In genomic region chr5:6715758-6716633, GRCh38 we compare ENCODE assay signal across 8 cellular contexts. TPM values are rescaled to one million over a fixed set of nuclear protein-coding genes. Genes with fewer than 3 reads are reported as not detected.
DNase-seq lines count a peak whose midpoint lies in the region; ATAC-seq and TF ChIP-seq lines count a peak whose summit lies in the region.

No MANE protein-coding gene starts in this region.

- POLR2A ChIA-PET in IMR-90 (lab: Charles Lee; ENCODE audit: unreplicated experiment) = no interaction called here
- POLR2A ChIA-PET in activated naive CD8-positive, alpha-beta T cell treated with anti-CD3 and anti-CD28 coated beads, Interleukin-2, amount 10 ng/mL, durations not matched to agents 7 days and 5 days (lab: Charles Lee) = interaction anchor here (1.4 kb wide), 1 partner anchor 13 kb away, joined by 5 read pairs; no protein-coding TSS in a partner anchor

- H2AK9ac ChIP-seq in IMR-90 (replicated peaks; ENCODE audit: low read depth, low read length, poor library complexity) = peak overlapping the region; percentile 80

- in situ Hi-C loops in IMR-90 (cut with MboI; ENCODE audit: low sequenced_read_pairs) = no loop called here

- H3K27ac Mint-ChIP-seq in activated naive CD8-positive, alpha-beta T cell treated with anti-CD3 and anti-CD28 coated beads, Interleukin-2, amount 10 ng/mL, durations not matched to agents 7 days and 5 days = peak overlapping the region; percentile 71

- peaks cover 19% of the 10 kb centered on the region for H3K36me3 Mint-ChIP-seq in activated naive CD8-positive, alpha-beta T cell treated with anti-CD3 and anti-CD28 coated beads, Interleukin-2, amount 10 ng/mL, durations not matched to agents 7 days and 5 days

- CTCF ChIA-PET in IMR-90 (lab: Yijun Ruan, JAX) = no interaction called here

- H4K20me1 ChIP-seq in IMR-90 (ENCODE audit: insufficient read depth, low read length) = peaks cover 68% of the 10 kb centered on the region

- no peak for TF ChIP-seq CTCF in IMR-90 (conservative IDR thresholded peaks at IDR 0.05; ENCODE audit: low read depth, low read length)

- H3K4me3 ChIP-seq in ACC112 (ENCODE audit: low read depth, low read length) (peak overlapping the region; percentile 98), IMR-90 (ENCODE audit: insufficient read depth, low read depth, low read length) (peak overlapping the region; percentile 89), mesendoderm (ENCODE audit: low read length) (peak overlapping the region; percentile 11)

- H4K91ac ChIP-seq in IMR-90 (ENCODE audit: insufficient read depth, low read depth, low read length) = no peak overlapping the region

- peaks cover 2% of the 10 kb centered on the region for H3K27me3 Mint-ChIP-seq in activated naive CD8-positive, alpha-beta T cell treated with anti-CD3 and anti-CD28 coated beads, Interleukin-2, amount 10 ng/mL, durations not matched to agents 7 days and 5 days

- 58% methylated on average over 4 of the region's 17 CpGs; no CpG with 5 or more reads in 1 of the 2 experiments for WGBS in IMR-90 (ENCODE audit: extremely low coverage in 2 of 2, insufficient read length in 1 of 2), 2 experiments
- no CpG with 5 or more reads among the region's 17 CpGs for WGBS in mesendoderm (ENCODE audit: extremely low coverage, insufficient coverage, low lambda C conversion rate)

- no peak for TF ChIP-seq RAD21 in IMR-90 (IDR thresholded peaks at IDR 0.05; ENCODE audit: low read length)

- no peaks in the 10 kb centered on the region for H3K9me3 Mint-ChIP-seq in activated naive CD8-positive, alpha-beta T cell treated with anti-CD3 and anti-CD28 coated beads, Interleukin-2, amount 10 ng/mL, durations not matched to agents 7 days and 5 days

- no peak overlapping the region; the same call in 1 of the 2 replicates for H3K9ac ChIP-seq in IMR-90 (ENCODE audit: low read depth, low read length)
- H3K9ac ChIP-seq in mesendoderm (ENCODE audit: low read length) = peak overlapping the region; percentile 57

- H3K79me2 ChIP-seq in ACC112 (ENCODE audit: control insufficient read depth, insufficient read depth, low read length, unreplicated experiment) (peaks cover 68% of the 10 kb centered on the region), mesendoderm (ENCODE audit: control insufficient read depth, insufficient read depth, low read length) (peaks cover 63% of the 10 kb centered on the region)

- no peak for TF ChIP-seq POLR2A in IMR-90 (IDR thresholded peaks at IDR 0.05; ENCODE audit: low read depth, low read length)

- H3K4me1 ChIP-seq in ACC112 (ENCODE audit: control insufficient read depth, insufficient read depth, low read length, unreplicated experiment) (peaks cover 36% of the 10 kb centered on the region), IMR-90 (ENCODE audit: control insufficient read depth, insufficient read depth, low read length) (peaks cover 33% of the 10 kb centered on the region), mesendoderm (ENCODE audit: control insufficient read depth, low read depth, low read length) (peaks cover 12% of the 10 kb centered on the region)

- H4K5ac ChIP-seq in IMR-90 (ENCODE audit: low read depth, low read length) (no peak overlapping the region), mesendoderm (ENCODE audit: low read length) (no peak overlapping the region)

- no peaks in the 10 kb centered on the region for H3K9me3 ChIP-seq in IMR-90 (ENCODE audit: control insufficient read depth, insufficient read depth, low read length)

- H3K27me3 ChIP-seq in ACC112 (ENCODE audit: insufficient read depth, low read length) (no peaks in the 10 kb centered on the region), IMR-90 (ENCODE audit: control insufficient read depth, insufficient read depth, low read length) (no peaks in the 10 kb centered on the region), mesendoderm (ENCODE audit: insufficient read depth, low read length, poor library complexity) (no peaks in the 10 kb centered on the region)

- no peak overlapping the region for H3K56ac ChIP-seq in IMR-90 (ENCODE audit: extremely low read depth, insufficient read depth, low read length)
- peak overlapping the region; percentile 64 for H3K56ac ChIP-seq in mesendoderm (ENCODE audit: low read length)

- H3K23ac ChIP-seq in IMR-90 (ENCODE audit: low read depth, low read length) (peak overlapping the region; percentile 25), mesendoderm (ENCODE audit: low read length) (peak overlapping the region; percentile 85)

- H3K27ac ChIP-seq in ACC112 (ENCODE audit: low read depth, low read length) (no peak overlapping the region), IMR-90 (ENCODE audit: insufficient read depth, low read length) (no peak overlapping the region), mesendoderm (ENCODE audit: low read depth, low read length) (no peak overlapping the region)

- peak overlapping the region; percentile 65; the same call in 1 of the 2 replicates for H3K14ac ChIP-seq in IMR-90 (replicated peaks; ENCODE audit: low read depth, low read length)

- H2AK5ac ChIP-seq in IMR-90 (ENCODE audit: low read depth, low read length) (peak overlapping the region; percentile 51; the same call in 1 of the 2 replicates), mesendoderm (ENCODE audit: low read length) (no peak overlapping the region)

- H3K4ac ChIP-seq in IMR-90 (ENCODE audit: low read depth, low read length) = peak overlapping the region; percentile 25; the same call in 1 of the 2 replicates
- H3K4ac ChIP-seq in mesendoderm (ENCODE audit: low read depth, low read length) = no peak overlapping the region

- no peak for DNase-seq in IMR-90
- no peak for DNase-seq in activated naive CD8-positive, alpha-beta T cell treated with anti-CD3 and anti-CD28 coated beads, Interleukin-2, amount 10 ng/mL, durations not matched to agents 7 days and 5 days
- DNase-seq in mesendoderm = no peak
- no peak for DNase-seq in activated CD4-positive, CD25-positive, alpha-beta regulatory T cell (lab: John Stamatoyannopoulos, UW)
- no peak for DNase-seq in HUDEP-2 (lab: John Stamatoyannopoulos, UW; ENCODE audit: unreplicated experiment in 76 of 76)
- DNase-seq in NCI-H2196 (lab: John Stamatoyannopoulos, UW; ENCODE audit: unreplicated experiment) = no peak

- H3K4me2 ChIP-seq in IMR-90 (ENCODE audit: low read depth, low read length) (peak overlapping the region; percentile 100), mesendoderm (ENCODE audit: low read length) (peak overlapping the region; percentile 75)

- H2AFZ ChIP-seq in ACC112 (ENCODE audit: low read length, unreplicated experiment) (no peak overlapping the region), IMR-90 (replicated peaks; ENCODE audit: low read length, poor library complexity) (peak overlapping the region; percentile 36)

- peak overlapping the region; percentile 89 for H3K4me3 Mint-ChIP-seq in activated naive CD8-positive, alpha-beta T cell treated with anti-CD3 and anti-CD28 coated beads, Interleukin-2, amount 10 ng/mL, durations not matched to agents 7 days and 5 days

- peaks cover 54% of the 10 kb centered on the region for H3K4me1 Mint-ChIP-seq in activated naive CD8-positive, alpha-beta T cell treated with anti-CD3 and anti-CD28 coated beads, Interleukin-2, amount 10 ng/mL, durations not matched to agents 7 days and 5 days

- H3K9me1 ChIP-seq in IMR-90 (ENCODE audit: insufficient read depth, low read length) = peaks cover 47% of the 10 kb centered on the region

- H3K18ac ChIP-seq in IMR-90 (ENCODE audit: low read depth, low read length) = no peak overlapping the region
- no peak overlapping the region for H3K18ac ChIP-seq in mesendoderm (ENCODE audit: low read length)

- peaks cover 0 to 59% of the 10 kb centered on the region in 2 experiments; a peak in 2 of 4 replicates for H3K79me1 ChIP-seq in IMR-90 (ENCODE audit: low read depth in 1 of 2, low read length in 2 of 2)
- peaks cover 36% of the 10 kb centered on the region for H3K79me1 ChIP-seq in mesendoderm (ENCODE audit: low read length)

- H2BK120ac ChIP-seq in IMR-90 (ENCODE audit: low read depth, low read length) = no peak overlapping the region
- no peak overlapping the region for H2BK120ac ChIP-seq in mesendoderm (ENCODE audit: low read depth, low read length)

- TSS peak; percentile 49 for BruUV-seq in IMR-90 (replicated peaks; lab: Mats Ljungman, UMichigan)

- H2BK15ac ChIP-seq in IMR-90 (ENCODE audit: low read depth, low read length) (no peak overlapping the region), mesendoderm (replicated peaks; ENCODE audit: low read depth) (no peak overlapping the region)

- ATAC-seq in IMR-90 (ENCODE audit: low read depth) = no peak
- ATAC-seq in activated naive CD8-positive, alpha-beta T cell treated with anti-CD3 and anti-CD28 coated beads, Interleukin-2, amount 10 ng/mL, durations not matched to agents 7 days and 5 days (ENCODE audit: low read depth) = no peak
- no peak for ATAC-seq in HG03196 (IDR thresholded peaks at IDR 0.05; ENCODE audit: unreplicated experiment)

- H3K36me3 ChIP-seq in ACC112 (ENCODE audit: insufficient read depth, low read length) = no peaks in the 10 kb centered on the region
- no peaks in the 10 kb centered on the region; the same call in 1 of the 2 replicates for H3K36me3 ChIP-seq in IMR-90 (ENCODE audit: control insufficient read depth, insufficient read depth, low read length)
- H3K36me3 ChIP-seq in mesendoderm (ENCODE audit: control insufficient read depth, insufficient read depth, low read length) = no peaks in the 10 kb centered on the region

- H2BK5ac ChIP-seq in IMR-90 (ENCODE audit: low read depth, low read length, poor library complexity, severe bottlenecking) (no peak overlapping the region), mesendoderm (ENCODE audit: low read length) (no peak overlapping the region)

- intact Hi-C loops in IMR-90 (cut with micrococcal nuclease) = no loop called here

- dilution Hi-C loops in IMR-90 (cut with HindIII; ENCODE audit: low sequenced_read_pairs, unreplicated experiment) = no loop called here

- no peak overlapping the region for H2BK20ac ChIP-seq in IMR-90 (ENCODE audit: low read depth, low read length)

- H4K8ac ChIP-seq in IMR-90 (ENCODE audit: low read depth in 2 of 2, low read length in 2 of 2) (no peak overlapping the region), mesendoderm (ENCODE audit: low read depth, low read length) (no peak overlapping the region)

TF ChIP-seq in IMR-90, 13 proteins besides CTCF, POLR2A, EP300 and RAD21:
- 0 out of 2 replicates have a peak, but pooled peaks have one; percentile 8 for TF ChIP-seq MXI1 (IDR thresholded peaks at IDR 0.05; ENCODE audit: borderline replicate concordance, low read depth, low read length)
- no peak for TF ChIP-seq MAFK (IDR thresholded peaks at IDR 0.05; ENCODE audit: low read depth, low read length)

RNA-seq across cellular contexts. Expression of gene TENT4A, which starts 2.8 kb away (rescaled TPM):
- total RNA-seq in IMR-90 (2012; rRNA removed) = 5.9 and 8.6 TPM in 2 replicates
- polyA plus RNA-seq in IMR-90 (2012; rRNA removed) = 17.2 and 19.8 TPM in 2 replicates
- polyA plus RNA-seq in IMR-90 (2012; cell fraction: cytosol; rRNA removed) = 5.2 and 10.0 TPM in 2 replicates
- 74.3 and 80.4 TPM in 2 replicates for polyA plus RNA-seq in IMR-90 (2012; cell fraction: nucleus; rRNA removed; ENCODE audit: low replicate concordance)
- 10 to 100 TPM; 47.0 to 47.1 TPM for total RNA-seq in activated naive CD8-positive, alpha-beta T cell treated with anti-CD3 and anti-CD28 coated beads, Interleukin-2, amount 10 ng/mL, durations not matched to agents 7 days and 5 days
- 17.2 TPM for polyA plus RNA-seq in mesendoderm (2013, experiment 1 of 2)
- polyA plus RNA-seq in mesendoderm (2013, experiment 2 of 2) = 17.1 TPM

Comparison
In these comparisons a context has a peak if more than half of its experiments do, and no peak if none do; other contexts are left out.
1. H3K4me3 ChIP-seq: peak in every context shown above with its lines; median percentile 98 in ACC112; 89 in IMR-90; 11 in mesendoderm.